1 cellular context compared by ENCODE assay signal in genomic region chr2:1488851-1489250, GRCh38.
TF ChIP-seq lines count a peak whose summit lies in the region.

No MANE protein-coding gene starts in this region.

TF ChIP-seq in HepG2, 621 proteins besides CTCF, POLR2A, EP300 and RAD21 (continued from another document):
- TF ChIP-seq, protein P1, sequence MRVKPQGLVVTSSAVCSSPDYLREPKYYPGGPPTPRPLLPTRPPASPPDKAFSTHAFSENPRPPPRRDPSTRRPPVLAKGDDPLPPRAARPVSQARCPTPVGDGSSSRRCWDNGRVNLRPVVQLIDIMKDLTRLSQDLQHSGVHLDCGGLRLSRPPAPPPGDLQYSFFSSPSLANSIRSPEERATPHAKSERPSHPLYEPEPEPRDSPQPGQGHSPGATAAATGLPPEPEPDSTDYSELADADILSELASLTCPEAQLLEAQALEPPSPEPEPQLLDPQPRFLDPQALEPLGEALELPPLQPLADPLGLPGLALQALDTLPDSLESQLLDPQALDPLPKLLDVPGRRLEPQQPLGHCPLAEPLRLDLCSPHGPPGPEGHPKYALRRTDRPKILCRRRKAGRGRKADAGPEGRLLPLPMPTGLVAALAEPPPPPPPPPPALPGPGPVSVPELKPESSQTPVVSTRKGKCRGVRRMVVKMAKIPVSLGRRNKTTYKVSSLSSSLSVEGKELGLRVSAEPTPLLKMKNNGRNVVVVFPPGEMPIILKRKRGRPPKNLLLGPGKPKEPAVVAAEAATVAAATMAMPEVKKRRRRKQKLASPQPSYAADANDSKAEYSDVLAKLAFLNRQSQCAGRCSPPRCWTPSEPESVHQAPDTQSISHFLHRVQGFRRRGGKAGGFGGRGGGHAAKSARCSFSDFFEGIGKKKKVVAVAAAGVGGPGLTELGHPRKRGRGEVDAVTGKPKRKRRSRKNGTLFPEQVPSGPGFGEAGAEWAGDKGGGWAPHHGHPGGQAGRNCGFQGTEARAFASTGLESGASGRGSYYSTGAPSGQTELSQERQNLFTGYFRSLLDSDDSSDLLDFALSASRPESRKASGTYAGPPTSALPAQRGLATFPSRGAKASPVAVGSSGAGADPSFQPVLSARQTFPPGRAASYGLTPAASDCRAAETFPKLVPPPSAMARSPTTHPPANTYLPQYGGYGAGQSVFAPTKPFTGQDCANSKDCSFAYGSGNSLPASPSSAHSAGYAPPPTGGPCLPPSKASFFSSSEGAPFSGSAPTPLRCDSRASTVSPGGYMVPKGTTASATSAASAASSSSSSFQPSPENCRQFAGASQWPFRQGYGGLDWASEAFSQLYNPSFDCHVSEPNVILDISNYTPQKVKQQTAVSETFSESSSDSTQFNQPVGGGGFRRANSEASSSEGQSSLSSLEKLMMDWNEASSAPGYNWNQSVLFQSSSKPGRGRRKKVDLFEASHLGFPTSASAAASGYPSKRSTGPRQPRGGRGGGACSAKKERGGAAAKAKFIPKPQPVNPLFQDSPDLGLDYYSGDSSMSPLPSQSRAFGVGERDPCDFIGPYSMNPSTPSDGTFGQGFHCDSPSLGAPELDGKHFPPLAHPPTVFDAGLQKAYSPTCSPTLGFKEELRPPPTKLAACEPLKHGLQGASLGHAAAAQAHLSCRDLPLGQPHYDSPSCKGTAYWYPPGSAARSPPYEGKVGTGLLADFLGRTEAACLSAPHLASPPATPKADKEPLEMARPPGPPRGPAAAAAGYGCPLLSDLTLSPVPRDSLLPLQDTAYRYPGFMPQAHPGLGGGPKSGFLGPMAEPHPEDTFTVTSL (CRISPR knock-in tag; IDR thresholded peaks at IDR 0.05; ENCODE audit: borderline replicate concordance) = no peak
- no peak for TF ChIP-seq ZNF136 (CRISPR knock-in tag; IDR thresholded peaks at IDR 0.05; ENCODE audit: low read depth)
